Comparison of ENCODE assay signal across 8 cellular contexts in genomic region chr5:177471610-177472356, GRCh38. TPM values are rescaled to one million over a fixed set of nuclear protein-coding genes. Genes with fewer than 3 reads are reported as not detected.
DNase-seq lines count a peak whose midpoint lies in the region; ATAC-seq and TF ChIP-seq lines count a peak whose summit lies in the region.

No MANE protein-coding gene starts in this region.

- no peaks in the 10 kb centered on the region for H3K9me3 ChIP-seq in heart left ventricle
- no peaks in the 10 kb centered on the region for H3K9me3 ChIP-seq in spleen

- DNase-seq in WTC11 (ENCODE audit: low spot score) (no peak), heart left ventricle (peak in 3 of 5 donors; percentile 73 to 82 (median 78)), spleen (no peak), amniotic stem cell (lab: John Stamatoyannopoulos, UW) (no peak), head of caudate nucleus (no peak)

- H3K27me3 ChIP-seq in heart left ventricle: peaks cover 0 to 31% (median 5%) of the 10 kb centered on the region in 9 donors
- H3K27me3 ChIP-seq in spleen (replicated peaks in 1 of 7): peaks cover 0 to 32% (median 10%) of the 10 kb centered on the region in 7 donors

- H3K27me3 Mint-ChIP-seq in WTC11 (ENCODE audit: low read depth): no peaks in the 10 kb centered on the region

- 46 to 62% (median 54%) methylated on average over 8 to 14 of the region's 14 CpGs for WGBS in heart left ventricle, 4 donors
- 73 to 76% (median 75%) methylated on average over 9 to 14 of the region's 14 CpGs for WGBS in spleen, 5 donors

- H3K36me3 ChIP-seq in heart left ventricle: peaks cover 0 to 16% (median 8%) of the 10 kb centered on the region in 9 donors
- H3K36me3 ChIP-seq in spleen: peaks cover 0 to 10% (median 4%) of the 10 kb centered on the region in 6 donors

- peaks cover 0 to 60% (median 44%) of the 10 kb centered on the region in 12 donors for H3K4me1 ChIP-seq in heart left ventricle
- peaks cover 4 to 77% (median 47%) of the 10 kb centered on the region in 6 donors for H3K4me1 ChIP-seq in spleen

- CTCF ChIA-PET in WTC11 (lab: Charles Lee): interaction anchor here (0.7 to 16.7 kb wide), 8 partner anchors 14 to 81 kb away, joined by 4 to 230 read pairs (median 9); partner anchors contain the start of gene PDLIM7

- H3K27ac ChIP-seq in heart left ventricle (peak overlapping the region; percentile 65 to 93 (median 84)), spleen (peak overlapping the region in 3 of 8 donors; percentile 72 to 81 (median 78))

- POLR2A ChIA-PET in WTC11 (lab: Charles Lee): interaction anchor here (0.6 to 6.0 kb wide), 8 partner anchors 8 to 845 kb away, joined by 3 to 53 read pairs (median 6); partner anchors contain the start of gene PDLIM7

- intact Hi-C loops in heart left ventricle (cut with DNase I) (no loop called here), spleen (cut with DNase I; ENCODE audit: low total_unique reads) (no loop called here), head of caudate nucleus (cut with DNase I) (no loop called here)

- peak overlapping the region; percentile 66; the same call in 1 of the 2 replicates for H3K4me3 ChIP-seq in GM08714 (ENCODE audit: low read length)
- H3K4me3 ChIP-seq in heart left ventricle: peak overlapping the region; percentile 63 to 97 (median 76)
- peak overlapping the region in 5 of 8 donors; percentile 50 to 82 (median 59) for H3K4me3 ChIP-seq in spleen

- H3K4me3 Mint-ChIP-seq in WTC11: peak overlapping the region; percentile 76

- H3K27ac Mint-ChIP-seq in WTC11: peak overlapping the region; percentile 83

- TF ChIP-seq CTCF in WTC11 (IDR thresholded peaks at IDR 0.05) (no peak), heart left ventricle (IDR thresholded peaks at IDR 0.05) (no peak), spleen (IDR thresholded peaks at IDR 0.05 in 8 of 11, conservative IDR thresholded peaks at IDR 0.05 in 3 of 11) (no peak)

- peaks cover 55% of the 10 kb centered on the region for H3K4me1 Mint-ChIP-seq in WTC11

- ATAC-seq in WTC11 (no peak), heart left ventricle (peak; percentile 49 to 74 (median 52)), GM21515 (IDR thresholded peaks at IDR 0.05; ENCODE audit: unreplicated experiment) (no peak), GM19397 (IDR thresholded peaks at IDR 0.05; ENCODE audit: unreplicated experiment) (no peak)

- peaks cover 25% of the 10 kb centered on the region for H3K36me3 Mint-ChIP-seq in WTC11

- no peaks in the 10 kb centered on the region for H3K9me3 Mint-ChIP-seq in WTC11

- no peak for TF ChIP-seq POLR2A in heart left ventricle (IDR thresholded peaks at IDR 0.05)
- TF ChIP-seq POLR2A in spleen (IDR thresholded peaks at IDR 0.05): no peak

TF ChIP-seq in WTC11, 78 proteins besides CTCF, POLR2A, EP300 and RAD21:
- TF ChIP-seq RORB (CRISPR knock-in tag; IDR thresholded peaks at IDR 0.05) (no peak), SP1 (CRISPR knock-in tag; conservative IDR thresholded peaks at IDR 0.05) (0 out of 2 replicates have a peak, but pooled peaks have one; percentile 3), NFYB (CRISPR knock-in tag; conservative IDR thresholded peaks at IDR 0.05; ENCODE audit: low read depth) (0 out of 2 replicates have a peak, but pooled peaks have one; percentile 17), KAT7 (CRISPR knock-in tag; IDR thresholded peaks at IDR 0.05; ENCODE audit: borderline replicate concordance) (0 out of 2 replicates have a peak, but pooled peaks have one; percentile 9)
TF ChIP-seq in WTC11: peak in this region for 3.

RNA-seq across cellular contexts. Expression of gene DBN1, which starts 1.7 kb away (rescaled TPM):
- total RNA-seq in WTC11 (2021): 267 to 288 TPM (median 269 TPM) in 3 replicates
- total RNA-seq in heart left ventricle: 10 to 100 TPM; 12.3 to 60.7 (median 23.3) TPM
- polyA plus RNA-seq in heart left ventricle: 10 to 100 TPM; 13.2 to 28.1 TPM
- total RNA-seq in spleen: 10 to 100 TPM; 13.0 to 26.5 (median 17.6) TPM
- polyA plus RNA-seq in spleen: 10 to 100 TPM in 1 of 3 donors, 1 to 10 TPM in 2; 6.8 to 16.3 (median 7.6) TPM

RNA-seq across cellular contexts. Expression of gene PRR7, which starts 25.2 kb away (rescaled TPM):
- total RNA-seq in WTC11 (2021) (13.1 to 14.7 TPM (median 14.6 TPM) in 3 replicates), heart left ventricle (1 to 10 TPM in 8 of 9 donors, under 1 TPM in 1; 0.82 to 5.0 (median 1.8) TPM), spleen (1 to 10 TPM in 6 of 7 donors, not detected in 1; 2.6 to 5.3 (median 4.7) TPM)
- polyA plus RNA-seq in heart left ventricle (1 to 10 TPM; 1.4 to 1.5 TPM), spleen (1 to 10 TPM; 1.7 to 5.7 (median 3.9) TPM)

RNA-seq across cellular contexts. Expression of gene PDLIM7, which starts 25.6 kb away (rescaled TPM):
- total RNA-seq in WTC11 (2021) (124 to 142 TPM (median 139 TPM) in 3 replicates), heart left ventricle (100 to 1,000 TPM in 1 of 9 donors, 10 to 100 TPM in 8; 36.3 to 124 (median 49.4) TPM), spleen (100 to 1,000 TPM in 3 of 7 donors, 10 to 100 TPM in 4; 44.8 to 220 (median 86.4) TPM)
- polyA plus RNA-seq in heart left ventricle (10 to 100 TPM; 89.9 to 95.1 TPM), spleen (100 to 1,000 TPM in 1 of 3 donors, 10 to 100 TPM in 2; 42.5 to 125 (median 59.2) TPM)

RNA-seq across cellular contexts. Expression of gene DOK3, which starts 37.8 kb away (rescaled TPM):
- total RNA-seq in WTC11 (2021) (9.0 to 9.9 TPM (median 9.0 TPM) in 3 replicates), heart left ventricle (10 to 100 TPM in 1 of 9 donors, 1 to 10 TPM in 7, under 1 TPM in 1; 0.77 to 23.8 (median 2.7) TPM), spleen (100 to 1,000 TPM; 111 to 231 (median 149) TPM)
- polyA plus RNA-seq in heart left ventricle (1 to 10 TPM; 1.1 to 3.0 TPM), spleen (100 to 1,000 TPM in 1 of 3 donors, 10 to 100 TPM in 2; 69.9 to 144 (median 98.4) TPM)

RNA-seq across cellular contexts. Expression of gene DDX41, which starts 45.0 kb away (rescaled TPM):
- total RNA-seq in WTC11 (2021) (136 to 156 TPM (median 137 TPM) in 3 replicates), heart left ventricle (10 to 100 TPM; 24.4 to 53.8 (median 37.7) TPM), spleen (100 to 1,000 TPM in 2 of 7 donors, 10 to 100 TPM in 5; 68.9 to 126 (median 91.8) TPM)
- polyA plus RNA-seq in heart left ventricle (10 to 100 TPM; 33.0 to 65.4 TPM), spleen (10 to 100 TPM; 68.9 to 99.4 (median 92.9) TPM)

Comparison
In these comparisons a context has a peak if more than half of its experiments do, and no peak if none do; other contexts are left out.
1. ATAC-seq: peak in heart left ventricle (4 of 4); none in WTC11 (single experiment), GM21515 (single experiment) and GM19397 (single experiment).
2. DNase-seq: peak in heart left ventricle (3 of 5); none in WTC11 (single experiment), spleen (single experiment), amniotic stem cell (single experiment) and head of caudate nucleus (0 of 42).
3. Peak in every context shown above with its lines, with median percentiles within 50 percentile points of each other: H3K4me3 ChIP-seq.